ENCODE assay signal across 18 cellular contexts in genomic region chr7:82312646-82313045, GRCh38.
DNase-seq lines count a peak whose midpoint lies in the region; ATAC-seq and TF ChIP-seq lines count a peak whose summit lies in the region.
"Had no signal": no experiment of that assay in that cellular context is flagged by ENCODE, and none has a peak within 500 bp of the region (broad histone marks: within the 10 kb centered on the region; RNA-seq: fewer than 3 reads in every experiment).

No MANE protein-coding gene starts in this region.

- H3K4me1 ChIP-seq in H9 (ENCODE audit: insufficient read depth, low read length) (peaks cover 10% of the 10 kb centered on the region; the same call in 1 of the 2 replicates), HUES64 (ENCODE audit: insufficient read depth, low read length) (peaks cover 37% of the 10 kb centered on the region), SJCRH30 (peaks cover 5% of the 10 kb centered on the region; the same call in 1 of the 2 replicates), iPS DF 6.9 (ENCODE audit: control insufficient read depth, insufficient read depth, low read length) (no peaks in the 10 kb centered on the region; the same call in none of the 2 replicates), OCI-LY7 (ENCODE audit: insufficient read depth, low read length, poor library complexity, severe bottlenecking) (no peaks in the 10 kb centered on the region)

- TF ChIP-seq CTCF in H9 (conservative IDR thresholded peaks at IDR 0.05) (no peak), OCI-LY7 (conservative IDR thresholded peaks at IDR 0.05; ENCODE audit: low read length) (no peak)

- no peak for ATAC-seq in GM19463 (IDR thresholded peaks at IDR 0.05; ENCODE audit: unreplicated experiment)
- ATAC-seq in GM21526 (IDR thresholded peaks at IDR 0.05; ENCODE audit: low FRiP score, unreplicated experiment), result no peak
- ATAC-seq: Right ventricle myocardium inferior had no signal

- peaks cover 45 to 47% of the 10 kb centered on the region in 2 experiments for H3K4me1 Mint-ChIP-seq in H9

- H2BK5ac ChIP-seq in H9 (ENCODE audit: insufficient read length, low read length), result no peak overlapping the region

- H4K20me1 ChIP-seq in H9 (ENCODE audit: control insufficient read depth, insufficient read depth, insufficient read length), result no peaks in the 10 kb centered on the region
- no peaks in the 10 kb centered on the region for H4K20me1 ChIP-seq in OCI-LY7 (ENCODE audit: insufficient read depth, low read length)

- H3K14ac ChIP-seq in H9 (ENCODE audit: insufficient read depth, low read length), result no peak overlapping the region

- peaks cover 4 to 6% of the 10 kb centered on the region in 2 experiments for H3K9me3 Mint-ChIP-seq in H9
- H3K9me3 Mint-ChIP-seq: T-helper 1 cell treated with Interleukin-12 subunit alpha and Interleukin-12 subunit beta and Interleukin-4 antibody, amounts not matched to agents 30 μg/mL and 1 μg/mL, for 36 hours had no signal

- H2AK5ac ChIP-seq in H9 (ENCODE audit: insufficient read length, low read length), result no peak overlapping the region

- H3K9me3 ChIP-seq in H9 (ENCODE audit: control insufficient read depth, low read depth, low read length) (no peaks in the 10 kb centered on the region), HUES64 (ENCODE audit: insufficient read depth, low read depth, low read length) (peaks cover 7% of the 10 kb centered on the region; the same call in 1 of the 2 replicates), SJCRH30 (replicated peaks) (no peaks in the 10 kb centered on the region), iPS DF 6.9 (ENCODE audit: control insufficient read depth, insufficient read depth, low read length) (no peaks in the 10 kb centered on the region), OCI-LY7 (ENCODE audit: low read length) (no peaks in the 10 kb centered on the region)
- H3K9me3 ChIP-seq: BE2C had no signal

- H4K8ac ChIP-seq in H9 (replicated peaks; ENCODE audit: insufficient read length, low read depth, low read length), result no peak overlapping the region

- H3K79me1 ChIP-seq in H9 (ENCODE audit: insufficient read depth, low read depth, low read length, poor library complexity, severe bottlenecking), result no peaks in the 10 kb centered on the region

- no peaks in the 10 kb centered on the region for H3K23me2 ChIP-seq in H9 (ENCODE audit: insufficient read length, low read depth, low read length, poor library complexity, severe bottlenecking)

- intact Hi-C loops in OCI-LY7 (cut with micrococcal nuclease; ENCODE audit: unreplicated experiment), result no loop called here

- no peak overlapping the region for H3T11ph ChIP-seq in H9 (ENCODE audit: low read length)

- H2AFZ ChIP-seq in H9 (ENCODE audit: low read length), result no peak overlapping the region
- H2AFZ ChIP-seq in OCI-LY7 (ENCODE audit: low read length), result no peak overlapping the region

- no peaks in the 10 kb centered on the region for H3K27me3 Mint-ChIP-seq in H9 (ENCODE audit: low read depth)

- no peak overlapping the region for H4K5ac ChIP-seq in H9 (ENCODE audit: insufficient read length, low read depth, low read length)

- WGBS in H9 (ENCODE audit: extremely low coverage, insufficient read length, low lambda C conversion rate), result no CpG with 5 or more reads among the region's 5 CpGs
- WGBS in HUES64, result 83% methylated on average over 5 of the region's 5 CpGs
- WGBS in iPS DF 6.9 (ENCODE audit: insufficient coverage, insufficient read length), result no CpG with 5 or more reads among the region's 5 CpGs

- no peaks in the 10 kb centered on the region for H3K27me3 ChIP-seq in H9 (ENCODE audit: insufficient read depth, low read length)
- H3K27me3 ChIP-seq in HUES64 (ENCODE audit: insufficient read depth, low read length), result no peaks in the 10 kb centered on the region
- H3K27me3 ChIP-seq in SJCRH30, result no peaks in the 10 kb centered on the region
- no peaks in the 10 kb centered on the region for H3K27me3 ChIP-seq in iPS DF 6.9 (ENCODE audit: control insufficient read depth, insufficient read depth, low read length)
- H3K27me3 ChIP-seq: BE2C had no signal

- H3K56ac ChIP-seq in H9 (ENCODE audit: insufficient read length, low read depth, low read length), result no peak overlapping the region

- peak overlapping the region; percentile 12 for H3K27ac ChIP-seq in H9 (ENCODE audit: insufficient read length, low read depth, low read length)
- H3K27ac ChIP-seq in HUES64 (ENCODE audit: low read depth, low read length), result peak overlapping the region; percentile 76
- peak overlapping the region; percentile 9; the same call in 1 of the 2 replicates for H3K27ac ChIP-seq in SJCRH30
- H3K27ac ChIP-seq in iPS DF 6.9 (ENCODE audit: low read length), result peak overlapping the region; percentile 37
- H3K27ac ChIP-seq in OCI-LY7 (ENCODE audit: low read depth, low read length, poor library complexity, severe bottlenecking), result no peak overlapping the region

- CTCF ChIA-PET in OCI-LY7 (lab: Charles Lee; ENCODE audit: unreplicated experiment), result no interaction called here

- no peak overlapping the region for H3K4ac ChIP-seq in H9 (ENCODE audit: low read depth, low read length)

- H3K36me3 ChIP-seq in HUES64 (ENCODE audit: insufficient read depth, low read length) (peaks cover 3% of the 10 kb centered on the region; the same call in 1 of the 2 replicates), SJCRH30 (peaks cover under 1% of the 10 kb centered on the region; the same call in 1 of the 2 replicates), iPS DF 6.9 (ENCODE audit: control insufficient read depth, insufficient read depth, low read length) (no peaks in the 10 kb centered on the region), OCI-LY7 (ENCODE audit: insufficient read depth, low read length) (no peaks in the 10 kb centered on the region)
- H3K36me3 ChIP-seq: BE2C had no signal

- no TSS peak for BruUV-seq in OCI-LY7 (replicated peaks; lab: Mats Ljungman, UMichigan)

- peaks cover 9 to 21% (median 12%) of the 10 kb centered on the region in 3 experiments for H3K36me3 Mint-ChIP-seq in H9 (ENCODE audit: insufficient read depth in 1 of 3, low read depth in 3 of 3)

- H3K27ac Mint-ChIP-seq in H9, result peak overlapping the region in 2 of 3 experiments; percentile 95 to 97; a peak in 5 of 7 replicates
- H3K27ac Mint-ChIP-seq: T-helper 1 cell treated with Interleukin-12 subunit alpha and Interleukin-12 subunit beta and Interleukin-4 antibody, amounts not matched to agents 30 μg/mL and 1 μg/mL, for 36 hours had no signal

- DNase-seq in H9, result peak; percentile 37
- DNase-seq in SJCRH30, result no peak
- DNase-seq in iPS DF 6.9 (ENCODE audit: low read depth, low spot score), result peak; percentile 45
- DNase-seq in OCI-LY7 (ENCODE audit: low spot score), result no peak
- DNase-seq: BE2C, COR-L47, DMS79, GOT3, Kasumi-1, NCI-H1930, NCI-H446 treated with DMSO at 0.1 percent for 48 hours, NCI-H526 treated with DMSO at 0.1 percent for 48 hours, OCI-M1 had no signal

- no peak overlapping the region for H3K18ac ChIP-seq in H9 (ENCODE audit: insufficient read length, low read depth, low read length)

- H3K4me3 ChIP-seq in HUES64 (ENCODE audit: low read length) (no peak overlapping the region), SJCRH30 (no peak overlapping the region), iPS DF 6.9 (ENCODE audit: low read length) (no peak overlapping the region), OCI-LY7 (ENCODE audit: low read depth, low read length, poor library complexity, severe bottlenecking) (no peak overlapping the region)

- no peak overlapping the region for H2BK120ac ChIP-seq in H9 (ENCODE audit: low read depth, low read length, poor library complexity, severe bottlenecking)

- H2BK20ac ChIP-seq in H9 (ENCODE audit: low read depth, low read length, poor library complexity, severe bottlenecking), result no peak overlapping the region

- H2BK15ac ChIP-seq in H9 (ENCODE audit: low read depth, low read length), result no peak overlapping the region

- H3K4me3 Mint-ChIP-seq in H9, result no peak overlapping the region
- H3K4me3 Mint-ChIP-seq: T-helper 1 cell treated with Interleukin-12 subunit alpha and Interleukin-12 subunit beta and Interleukin-4 antibody, amounts not matched to agents 30 μg/mL and 1 μg/mL, for 36 hours had no signal

- H3K9me2 ChIP-seq in OCI-LY7 (ENCODE audit: insufficient read depth, low read length), result no peaks in the 10 kb centered on the region

- POLR2A ChIA-PET in OCI-LY7 (lab: Charles Lee), result interaction anchor here (0.7 kb wide), 2 partner anchors 49 to 304 kb away, joined by 4 to 6 read pairs; no protein-coding TSS in a partner anchor

- H3K23ac ChIP-seq in H9 (ENCODE audit: insufficient read length, low read depth, low read length), result no peak overlapping the region

- H3K79me2 ChIP-seq in H9 (ENCODE audit: insufficient read depth, low read length) (no peaks in the 10 kb centered on the region), OCI-LY7 (ENCODE audit: insufficient read depth, low read depth, low read length) (no peaks in the 10 kb centered on the region)

- no peak overlapping the region for H4K91ac ChIP-seq in H9 (ENCODE audit: insufficient read length, low read depth, low read length)

- peak overlapping the region; percentile 60 for H3K4me2 ChIP-seq in H9 (ENCODE audit: insufficient read depth, insufficient read length, low read length)
- H3K4me2 ChIP-seq in OCI-LY7 (ENCODE audit: low read length), result no peak overlapping the region

- H2BK12ac ChIP-seq in H9 (ENCODE audit: insufficient read length, low read depth, low read length), result no peak overlapping the region

- no peak overlapping the region for H3K9ac ChIP-seq in H9 (ENCODE audit: extremely low read depth, insufficient read length, low read length)
- H3K9ac ChIP-seq in HUES64 (ENCODE audit: low read depth, low read length), result no peak overlapping the region

Comparison
In these comparisons a context has a peak if more than half of its experiments do, and no peak if none do; other contexts are left out.
1. DNase-seq: peak in H9 (single experiment) and iPS DF 6.9 (single experiment); none in SJCRH30 (0 of 2) and OCI-LY7 (single experiment).